Comparison of ENCODE assay signal across 11 cellular contexts in the genomic region with DNA sequence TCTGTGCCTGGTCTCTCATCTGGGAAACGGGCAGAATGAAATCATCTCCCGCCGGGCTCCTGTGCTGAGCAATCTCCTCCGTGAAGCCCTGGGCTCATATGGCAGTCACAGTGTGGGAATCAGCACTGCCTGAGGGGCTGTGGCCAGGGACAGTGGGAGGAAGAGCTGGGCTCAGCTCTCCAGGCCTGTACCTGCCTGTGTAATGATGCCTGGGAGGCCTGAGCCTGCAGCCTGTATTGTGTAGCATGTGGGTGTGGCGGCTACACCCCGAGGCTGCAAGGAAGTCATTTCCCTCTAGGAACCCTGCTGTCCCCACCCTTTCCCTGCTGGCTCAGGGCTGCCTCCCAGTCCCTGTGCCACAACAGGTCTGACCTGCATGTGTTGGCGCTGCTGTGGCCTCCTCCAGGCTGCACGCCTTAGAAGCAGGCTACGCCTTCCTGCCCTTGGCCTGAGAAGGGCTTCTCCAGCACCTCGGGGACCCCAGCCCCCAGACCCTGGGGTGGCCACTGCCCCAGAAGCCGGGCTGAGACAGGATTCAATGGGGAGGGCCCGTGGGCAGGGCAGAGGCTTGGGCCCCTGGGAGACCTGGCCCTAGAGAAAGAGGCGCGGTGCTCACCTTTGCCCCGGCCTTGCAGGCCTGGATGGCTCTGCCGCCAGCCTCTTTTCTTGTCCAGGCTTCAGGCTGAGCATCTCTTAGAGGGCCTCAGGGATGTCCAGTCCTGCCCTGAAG. TPM values are rescaled to one million over a fixed set of nuclear protein-coding genes. Genes with fewer than 3 reads are reported as not detected.
A peak's percentile ranks its signal among the peaks of the same experiment; 100 is the strongest.
DNase-seq lines count a peak whose midpoint lies in the region; ATAC-seq and TF ChIP-seq lines count a peak whose summit lies in the region.
"Had no signal": no experiment of that assay in that cellular context is flagged by ENCODE, and none has a peak within 500 bp of the region (broad histone marks: within the 10 kb centered on the region; RNA-seq: fewer than 3 reads in every experiment).

No MANE protein-coding gene starts in this region.

- H2AK5ac ChIP-seq in H9 (ENCODE audit: insufficient read length, low read length) = no peak overlapping the region

- H3K27me3 ChIP-seq in Caco-2 (replicated peaks; ENCODE audit: control insufficient read depth, insufficient read depth, low read length) (no peaks in the 10 kb centered on the region), mucosa of rectum (ENCODE audit: control insufficient read depth in 2 of 2, insufficient read depth in 2 of 2, low read length in 2 of 2) (no peaks in the 10 kb centered on the region), H9 (ENCODE audit: insufficient read depth, low read length) (peaks cover 4% of the 10 kb centered on the region; the same call in 1 of the 2 replicates)

- H4K91ac ChIP-seq in H9 (ENCODE audit: insufficient read length, low read depth, low read length) = no peak overlapping the region

- intact Hi-C loops in Caco-2 (cut with micrococcal nuclease; ENCODE audit: unreplicated experiment) = no loop called here

- ATAC-seq in HG03460 (IDR thresholded peaks at IDR 0.05; ENCODE audit: unreplicated experiment) (no peak), HG03439 (IDR thresholded peaks at IDR 0.05; ENCODE audit: unreplicated experiment) (no peak)

- H3K36me3 ChIP-seq in Caco-2 (ENCODE audit: control insufficient read depth, insufficient read depth, low read length) (0 out of 2 replicates have a peak, but pooled peaks cover 2% of the 10 kb centered on the region), mucosa of rectum (ENCODE audit: control insufficient read depth in 2 of 2, insufficient read depth in 2 of 2, low read length in 2 of 2) (peaks cover 33 to 35% of the 10 kb centered on the region in 2 donors)

- no peak overlapping the region for H2BK15ac ChIP-seq in H9 (ENCODE audit: low read depth, low read length)

- peaks cover 25% of the 10 kb centered on the region for H3K4me1 ChIP-seq in Caco-2
- H3K4me1 ChIP-seq in mucosa of rectum (ENCODE audit: control insufficient read depth in 2 of 2, insufficient read depth in 2 of 2, low read length in 2 of 2) = peaks cover 24 to 29% of the 10 kb centered on the region in 2 donors
- H3K4me1 ChIP-seq in H9 (ENCODE audit: insufficient read depth, low read length) = no peaks in the 10 kb centered on the region; the same call in 1 of the 2 replicates

- H4K20me1 ChIP-seq in H9 (ENCODE audit: control insufficient read depth, insufficient read depth, insufficient read length) = no peaks in the 10 kb centered on the region

- no peak overlapping the region for H2AFZ ChIP-seq in H9 (ENCODE audit: low read length)

- H3K4me3 ChIP-seq in Caco-2 (ENCODE audit: low read depth, low read length) = no peak overlapping the region
- peak overlapping the region; percentile 94 for H3K4me3 ChIP-seq in epithelial cell of esophagus (ENCODE audit: low read length)
- peak overlapping the region; percentile 73 to 79 for H3K4me3 ChIP-seq in mucosa of rectum (ENCODE audit: low read length in 2 of 2)

- no peak overlapping the region for H4K5ac ChIP-seq in H9 (ENCODE audit: insufficient read length, low read depth, low read length)

- no peak overlapping the region for H3K56ac ChIP-seq in H9 (ENCODE audit: insufficient read length, low read depth, low read length)

- H3K36me3 Mint-ChIP-seq in Caco-2 (ENCODE audit: insufficient read depth, unreplicated experiment) (peaks cover 22% of the 10 kb centered on the region), H9 (ENCODE audit: insufficient read depth in 1 of 3, low read depth in 3 of 3) (no peaks in the 10 kb centered on the region; a peak in 1 of 7 replicates)

- peaks cover 11% of the 10 kb centered on the region for H3K23me2 ChIP-seq in H9 (ENCODE audit: insufficient read length, low read depth, low read length, poor library complexity, severe bottlenecking)

- no peak overlapping the region for H3K23ac ChIP-seq in H9 (ENCODE audit: insufficient read length, low read depth, low read length)

- no peaks in the 10 kb centered on the region for H3K79me1 ChIP-seq in H9 (ENCODE audit: insufficient read depth, low read depth, low read length, poor library complexity, severe bottlenecking)

- H3K4ac ChIP-seq in H9 (ENCODE audit: low read depth, low read length) = no peak overlapping the region

- no peak overlapping the region for H2BK5ac ChIP-seq in H9 (ENCODE audit: insufficient read length, low read length)

- no TSS peak for BruUV-seq in Caco-2 (replicated peaks; lab: Mats Ljungman, UMichigan)

- CTCF ChIA-PET in Caco-2 (lab: Charles Lee) = interaction anchor here (0.5 to 1.9 kb wide), 2 partner anchors 24 to 38 kb away, joined by 5 to 7 read pairs; no protein-coding TSS in a partner anchor

- H2BK20ac ChIP-seq in H9 (ENCODE audit: low read depth, low read length, poor library complexity, severe bottlenecking) = no peak overlapping the region

- H3K9me3 Mint-ChIP-seq in Caco-2 (ENCODE audit: unreplicated experiment) (no peaks in the 10 kb centered on the region), H9 (no peaks in the 10 kb centered on the region)
- H3K9me3 Mint-ChIP-seq: activated CD4-positive, alpha-beta memory T cell treated with anti-CD3 and anti-CD28 coated beads, Interleukin-2, amount 10 ng/mL, durations not matched to agents 7 days and 5 days; stimulated activated naive CD8-positive, alpha-beta T cell treated with anti-CD3 and anti-CD28 coated beads, Interleukin-15, Interleukin-2, amounts not matched to agents 100 ng/mL and 50 ng/mL, for 24 hours had no signal

- H3K4me2 ChIP-seq in H9 (ENCODE audit: insufficient read depth, insufficient read length, low read length) = no peak overlapping the region

- H4K8ac ChIP-seq in H9 (replicated peaks; ENCODE audit: insufficient read length, low read depth, low read length) = no peak overlapping the region

- H3K18ac ChIP-seq in H9 (ENCODE audit: insufficient read length, low read depth, low read length) = no peak overlapping the region

- H3K9me3 ChIP-seq in Caco-2 (no peaks in the 10 kb centered on the region), mucosa of rectum (ENCODE audit: control insufficient read depth in 2 of 2, low read length in 2 of 2) (no peaks in the 10 kb centered on the region), H9 (ENCODE audit: control insufficient read depth, low read depth, low read length) (no peaks in the 10 kb centered on the region)

- H3K4me1 Mint-ChIP-seq in Caco-2 (ENCODE audit: low read depth, unreplicated experiment) (peaks cover 19% of the 10 kb centered on the region), H9 (peaks cover 4 to 8% of the 10 kb centered on the region in 2 experiments)

- POLR2A ChIA-PET in Caco-2 (lab: Charles Lee) = interaction anchor here (0.5 to 1.2 kb wide), 3 partner anchors 23 to 370 kb away, joined by 5 to 9 read pairs (median 6); no protein-coding TSS in a partner anchor

- H2BK12ac ChIP-seq in H9 (ENCODE audit: insufficient read length, low read depth, low read length) = no peak overlapping the region

- peak overlapping the region; percentile 97 to 98 for H3K27ac ChIP-seq in mucosa of rectum (ENCODE audit: low read depth in 2 of 2, low read length in 2 of 2)
- no peak overlapping the region for H3K27ac ChIP-seq in H9 (ENCODE audit: insufficient read length, low read depth, low read length)

- H3T11ph ChIP-seq in H9 (ENCODE audit: low read length) = no peak overlapping the region

- peak overlapping the region; percentile 76 for H3K27ac Mint-ChIP-seq in Caco-2 (ENCODE audit: unreplicated experiment)
- peak overlapping the region in 1 of 3 experiments; percentile 21; a peak in 1 of 7 replicates for H3K27ac Mint-ChIP-seq in H9
- H3K27ac Mint-ChIP-seq: activated CD4-positive, alpha-beta memory T cell treated with anti-CD3 and anti-CD28 coated beads, Interleukin-2, amount 10 ng/mL, durations not matched to agents 7 days and 5 days; stimulated activated naive CD8-positive, alpha-beta T cell treated with anti-CD3 and anti-CD28 coated beads, Interleukin-15, Interleukin-2, amounts not matched to agents 100 ng/mL and 50 ng/mL, for 24 hours had no signal

- H3K4me3 Mint-ChIP-seq in Caco-2 (ENCODE audit: unreplicated experiment) = peak overlapping the region; percentile 86
- H3K4me3 Mint-ChIP-seq in H9 = no peak overlapping the region
- H3K4me3 Mint-ChIP-seq: activated CD4-positive, alpha-beta memory T cell treated with anti-CD3 and anti-CD28 coated beads, Interleukin-2, amount 10 ng/mL, durations not matched to agents 7 days and 5 days; stimulated activated naive CD8-positive, alpha-beta T cell treated with anti-CD3 and anti-CD28 coated beads, Interleukin-15, Interleukin-2, amounts not matched to agents 100 ng/mL and 50 ng/mL, for 24 hours had no signal

- H3K9ac ChIP-seq in mucosa of rectum (ENCODE audit: low read depth in 1 of 2, low read length in 2 of 2) = peak overlapping the region; percentile 85 to 97
- H3K9ac ChIP-seq in H9 (ENCODE audit: extremely low read depth, insufficient read length, low read length) = no peak overlapping the region

- TF ChIP-seq CTCF in Caco-2 (IDR thresholded peaks at IDR 0.05; ENCODE audit: insufficient read depth in 1 of 2, low read depth in 1 of 2, low read length in 1 of 2, severe bottlenecking in 1 of 2, unreplicated experiment in 1 of 2) (no peak), epithelial cell of esophagus (IDR thresholded peaks at IDR 0.05; ENCODE audit: insufficient read depth, low read depth, low read length, missing control alignments) (no peak), H9 (conservative IDR thresholded peaks at IDR 0.05) (no peak)

- peak; percentile 72 to 88 for DNase-seq in Caco-2
- peak; percentile 75 for DNase-seq in NCI-H69 (lab: John Stamatoyannopoulos, UW)
- DNase-seq in epithelial cell of esophagus (ENCODE audit: low read depth) = peak; percentile 81
- DNase-seq in H9 = no peak
- no peak for DNase-seq in NCI-H2171 (lab: John Stamatoyannopoulos, UW)
- DNase-seq: activated CD4-positive, alpha-beta memory T cell treated with anti-CD3 and anti-CD28 coated beads, Interleukin-2, amount 10 ng/mL, durations not matched to agents 7 days and 5 days had no signal

- H3K27me3 Mint-ChIP-seq in Caco-2 (ENCODE audit: insufficient read depth, unreplicated experiment) = no peaks in the 10 kb centered on the region
- H3K27me3 Mint-ChIP-seq in H9 (ENCODE audit: low read depth) = peaks cover 32% of the 10 kb centered on the region

- H2BK120ac ChIP-seq in H9 (ENCODE audit: low read depth, low read length, poor library complexity, severe bottlenecking) = no peak overlapping the region

- no CpG with 5 or more reads among the region's 16 CpGs for WGBS in H9 (ENCODE audit: extremely low coverage, insufficient read length, low lambda C conversion rate)

- no peaks in the 10 kb centered on the region for H3K79me2 ChIP-seq in H9 (ENCODE audit: insufficient read depth, low read length)

- no peak overlapping the region for H3K14ac ChIP-seq in H9 (ENCODE audit: insufficient read depth, low read length)

RNA-seq across cellular contexts. Expression of gene ITGB4, which starts 2.1 kb away (rescaled TPM):
- total RNA-seq in Caco-2 (2022) (50.8 and 55.4 TPM in 2 replicates), H9 (2021) (3.9 and 5.3 TPM in 2 replicates)
- total RNA-seq: G401 had no signal

RNA-seq across cellular contexts. Expression of gene GALK1, which starts 41.6 kb away (rescaled TPM):
- total RNA-seq in Caco-2 (2022) (41.1 and 45.0 TPM in 2 replicates), H9 (2021) (36.7 and 38.4 TPM in 2 replicates)

RNA-seq across cellular contexts. Expression of gene SAP30BP, which starts 56.2 kb away (rescaled TPM):
- total RNA-seq in Caco-2 (2022) (119 and 126 TPM in 2 replicates), H9 (2021) (82.6 and 89.7 TPM in 2 replicates)

RNA-seq across cellular contexts. Expression of gene RECQL5, which starts 56.4 kb away (rescaled TPM):
- total RNA-seq in Caco-2 (2022) (67.0 and 67.7 TPM in 2 replicates), H9 (2021) (40.0 and 40.1 TPM in 2 replicates)

Comparison
In these comparisons a context has a peak if more than half of its experiments do, and no peak if none do; other contexts are left out.
1. DNase-seq: peak in Caco-2 (2 of 2), NCI-H69 (single experiment) and epithelial cell of esophagus (single experiment); none in H9 (single experiment) and NCI-H2171 (single experiment).